Comparison of ENCODE assay signal across 21 cellular contexts in the genomic region with DNA sequence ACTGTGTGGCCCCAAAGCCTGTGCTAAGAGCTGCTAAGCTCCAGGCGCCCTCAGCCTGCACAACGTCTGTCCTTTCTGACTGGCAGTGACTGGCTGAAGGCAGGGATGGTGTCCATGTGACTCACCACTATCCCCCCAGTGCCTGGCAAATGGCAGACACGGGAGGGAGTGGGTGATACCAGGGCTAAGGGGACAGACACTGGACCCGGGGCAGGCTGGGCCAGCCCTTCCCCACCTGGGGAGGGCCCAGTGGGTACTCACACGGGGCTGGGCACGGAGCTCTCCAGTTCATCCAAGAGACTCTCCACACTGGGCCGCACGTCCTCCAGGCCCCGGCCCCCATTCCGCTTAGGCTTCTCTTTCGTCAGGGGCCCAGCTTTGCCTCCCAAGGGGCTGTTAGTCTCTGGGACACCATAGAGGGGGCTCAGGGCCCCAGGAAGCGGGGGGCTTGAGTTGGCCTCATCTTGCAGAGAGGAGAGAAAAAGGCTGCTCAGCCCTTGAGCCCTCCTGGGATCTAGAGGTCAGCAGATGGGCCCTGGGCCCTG. TPM values are rescaled to one million over a fixed set of nuclear protein-coding genes. Genes with fewer than 3 reads are reported as not detected.
DNase-seq lines count a peak whose midpoint lies in the region; ATAC-seq, FAIRE-seq and TF ChIP-seq lines count a peak whose summit lies in the region.
"Had no signal": no experiment of that assay in that cellular context is flagged by ENCODE, and none has a peak within 500 bp of the region (broad histone marks: within the 10 kb centered on the region; RNA-seq: fewer than 3 reads in every experiment).

No MANE protein-coding gene starts in this region.

- TF ChIP-seq POLR2A in HepG2 (IDR thresholded peaks at IDR 0.05; ENCODE audit: insufficient read depth in 1 of 2, low read depth in 2 of 2, low read length in 2 of 2) = no peak
- TF ChIP-seq POLR2A in right lobe of liver (IDR thresholded peaks at IDR 0.05) = no peak
- no peak for TF ChIP-seq POLR2A in K562 (conservative IDR thresholded peaks at IDR 0.05)
- TF ChIP-seq POLR2A in body of pancreas (IDR thresholded peaks at IDR 0.05) = no peak

- no peak overlapping the region for H3K4me2 ChIP-seq in HepG2 (ENCODE audit: low read depth, low read length)
- no peak overlapping the region for H3K4me2 ChIP-seq in K562 (ENCODE audit: insufficient read depth, low read length)

- WGBS in HepG2 (ENCODE audit: low lambda C conversion rate) = 98% methylated on average over 8 of the region's 12 CpGs
- WGBS in right lobe of liver (ENCODE audit: insufficient coverage, low coverage, low lambda C conversion rate, missing lambda C conversion rate) = no CpG with 5 or more reads among the region's 12 CpGs
- WGBS in K562 (ENCODE audit: insufficient coverage, low coverage, missing lambda C conversion rate) = 72% methylated on average over 5 of the region's 12 CpGs
- 86% methylated on average over 12 of the region's 12 CpGs; no CpG with 5 or more reads in 1 of the 2 donors for WGBS in body of pancreas, 2 donors

- no peak overlapping the region for H3K4me3 Mint-ChIP-seq in natural killer cell
- no peak overlapping the region for H3K4me3 Mint-ChIP-seq in activated T-cell treated with anti-CD3 and anti-CD28 coated beads, Interleukin-2, amount 50 U/mL, for 24 hours
- H3K4me3 Mint-ChIP-seq: CD4-positive, alpha-beta T cell had no signal

- H3K4me1 Mint-ChIP-seq in natural killer cell = peaks cover 45 to 62% of the 10 kb centered on the region in 2 donors
- peaks cover 22% of the 10 kb centered on the region for H3K4me1 Mint-ChIP-seq in activated T-cell treated with anti-CD3 and anti-CD28 coated beads, Interleukin-2, amount 50 U/mL, for 24 hours (ENCODE audit: low read depth)

- H3K79me2 ChIP-seq in HepG2 (ENCODE audit: insufficient read depth, low read length) (peaks cover 2% of the 10 kb centered on the region), K562 (ENCODE audit: control insufficient read depth, insufficient read depth, low read length) (peaks cover 8% of the 10 kb centered on the region; the same call in 1 of the 3 replicates)

- no peak for DNase-seq in HepG2 (ENCODE audit: low spot score)
- DNase-seq in right lobe of liver = no peak
- no peak for DNase-seq in K562 (ENCODE audit: extremely low read depth in 1 of 4, low spot score in 3 of 4)
- no peak for DNase-seq in natural killer cell
- DNase-seq in body of pancreas = no peak
- no peak for DNase-seq in activated T-cell treated with anti-CD3 and anti-CD28 coated beads, Interleukin-2, amount 50 U/mL, for 24 hours
- DNase-seq: Caco-2; CD4-positive, alpha-beta T cell; DMS153; GDM1; KG1; NCI-H187; NCI-H2227 treated with DMSO at 0.1 percent for 48 hours; NCI-H510A treated with DMSO at 0.1 percent for 48 hours; NCI-H82; OCI-M1; RPMI8226 had no signal

- H3K27ac ChIP-seq in HepG2 (ENCODE audit: extremely low read length, insufficient read depth, low read length) (no peak overlapping the region), right lobe of liver (no peak overlapping the region), K562 (ENCODE audit: extremely low read depth, low read depth, low read length) (no peak overlapping the region), body of pancreas (no peak overlapping the region)

- ATAC-seq in HepG2 = no peak
- no peak for ATAC-seq in right lobe of liver
- no peak for ATAC-seq in K562
- no peak for ATAC-seq in natural killer cell
- ATAC-seq in HG02642 (IDR thresholded peaks at IDR 0.05; ENCODE audit: poor library complexity, unreplicated experiment) = no peak
- no peak for ATAC-seq in GM21526 (IDR thresholded peaks at IDR 0.05; ENCODE audit: low FRiP score, unreplicated experiment)
- no peak for ATAC-seq in body of pancreas

- H3K9me3 ChIP-seq in HepG2 (ENCODE audit: low read length) (no peaks in the 10 kb centered on the region), right lobe of liver (no peaks in the 10 kb centered on the region), K562 (replicated peaks; ENCODE audit: control insufficient read depth, insufficient read depth, low read depth, low read length) (no peaks in the 10 kb centered on the region), body of pancreas (no peaks in the 10 kb centered on the region)
- H3K9me3 ChIP-seq: Caco-2 had no signal

- no peak for TF ChIP-seq CTCF in HepG2 (CRISPR knock-in tag; IDR thresholded peaks at IDR 0.05)
- no peak for TF ChIP-seq CTCF in right lobe of liver (IDR thresholded peaks at IDR 0.05)
- no peak for TF ChIP-seq CTCF in K562 (IDR thresholded peaks at IDR 0.05 in 2 of 3, conservative IDR thresholded peaks at IDR 0.05 in 1 of 3; ENCODE audit: insufficient read depth in 2 of 3, low read depth in 1 of 3, low read length in 3 of 3)
- no peak for TF ChIP-seq CTCF in natural killer cell (IDR thresholded peaks at IDR 0.05)
- no peak for TF ChIP-seq CTCF in body of pancreas (IDR thresholded peaks at IDR 0.05)

- H4K20me1 ChIP-seq in HepG2 (ENCODE audit: insufficient read depth, low read length) = no peaks in the 10 kb centered on the region
- no peaks in the 10 kb centered on the region; the same call in 1 of the 2 replicates for H4K20me1 ChIP-seq in K562 (replicated peaks; ENCODE audit: control insufficient read depth, insufficient read depth, low read length)

- peak overlapping the region; percentile 79 to 82 for H3K27ac Mint-ChIP-seq in natural killer cell
- no peak overlapping the region for H3K27ac Mint-ChIP-seq in activated T-cell treated with anti-CD3 and anti-CD28 coated beads, Interleukin-2, amount 50 U/mL, for 24 hours
- H3K27ac Mint-ChIP-seq: CD4-positive, alpha-beta T cell had no signal

- no peak overlapping the region for H3K9ac ChIP-seq in HepG2 (ENCODE audit: insufficient read depth, low read depth, low read length)
- peak overlapping the region in 1 of 2 experiments; percentile 9; a peak in 1 of 4 replicates for H3K9ac ChIP-seq in K562 (ENCODE audit: insufficient read depth in 1 of 2, low read depth in 2 of 2, low read length in 2 of 2)

- intact Hi-C loops in HepG2 (cut with micrococcal nuclease; ENCODE audit: unreplicated experiment) (no loop called here), right lobe of liver (cut with DNase I) (no loop called here), K562 (cut with micrococcal nuclease) (no loop called here), natural killer cell (cut with micrococcal nuclease) (no loop called here), body of pancreas (cut with DNase I) (no loop called here)

- H3K9me3 Mint-ChIP-seq in natural killer cell = no peaks in the 10 kb centered on the region
- no peaks in the 10 kb centered on the region for H3K9me3 Mint-ChIP-seq in activated T-cell treated with anti-CD3 and anti-CD28 coated beads, Interleukin-2, amount 50 U/mL, for 24 hours
- H3K9me3 Mint-ChIP-seq: CD4-positive, alpha-beta T cell had no signal

- in situ Hi-C loops in HepG2 (cut with HindIII; ENCODE audit: extremely low pct_ligation_motif_present, low pct_unique_long_range_greater_than_20kb) (no loop called here), K562 (cut with MboI) (no loop called here)

- H2AFZ ChIP-seq in HepG2 (ENCODE audit: low read length) (no peak overlapping the region), K562 (ENCODE audit: low read depth, low read length) (no peak overlapping the region)

- H3K36me3 ChIP-seq in HepG2 (replicated peaks in 1 of 2; ENCODE audit: control insufficient read depth in 1 of 2, insufficient read depth in 2 of 2, low read length in 2 of 2) = peaks cover 15 to 29% of the 10 kb centered on the region in 2 experiments
- peaks cover 5 to 31% (median 15%) of the 10 kb centered on the region in 4 donors for H3K36me3 ChIP-seq in right lobe of liver
- H3K36me3 ChIP-seq in K562 (ENCODE audit: control insufficient read depth, insufficient read depth, low read length) = peaks cover 70% of the 10 kb centered on the region; the same call in 2 of the 3 replicates
- H3K36me3 ChIP-seq in body of pancreas (replicated peaks in 1 of 2; ENCODE audit: insufficient read depth in 1 of 2, low read depth in 2 of 2) = peaks cover 0 to 14% of the 10 kb centered on the region in 2 donors

- no peak for TF ChIP-seq RAD21 in HepG2 (CRISPR knock-in tag; IDR thresholded peaks at IDR 0.05)
- no peak for TF ChIP-seq RAD21 in K562 (CRISPR knock-in tag; conservative IDR thresholded peaks at IDR 0.05 in 1 of 2, IDR thresholded peaks at IDR 0.05 in 1 of 2)

- H3K4me1 ChIP-seq in HepG2 (ENCODE audit: insufficient read depth, low read length) (peaks cover 72% of the 10 kb centered on the region), right lobe of liver (peaks cover 0 to 20% (median 6%) of the 10 kb centered on the region in 4 donors), K562 (replicated peaks in 1 of 2; ENCODE audit: control insufficient read depth in 2 of 2, insufficient read depth in 2 of 2, low read length in 2 of 2) (peaks cover 19 to 39% of the 10 kb centered on the region in 2 experiments), body of pancreas (peaks cover 25% of the 10 kb centered on the region)

- no peaks in the 10 kb centered on the region for H3K27me3 Mint-ChIP-seq in natural killer cell (ENCODE audit: low read depth in 2 of 2)
- H3K27me3 Mint-ChIP-seq in activated T-cell treated with anti-CD3 and anti-CD28 coated beads, Interleukin-2, amount 50 U/mL, for 24 hours = no peaks in the 10 kb centered on the region
- H3K27me3 Mint-ChIP-seq: CD4-positive, alpha-beta T cell had no signal

- POLR2A ChIA-PET in HepG2 (lab: Yijun Ruan, JAX) (interaction anchor here (0.7 to 8.2 kb wide), 2 partner anchors 23 to 69 kb away, joined by 4 to 115 read pairs; partner anchors contain the start of genes RNU4-2 and RPLP0), K562 (lab: Yijun Ruan, JAX) (interaction anchor here (0.5 to 17.7 kb wide), 4 partner anchors 9 to 69 kb away, joined by 3 to 420 read pairs (median 170); partner anchors contain the start of genes GCN1, RNU4-1, RNU4-2 and RPLP0)

- FAIRE-seq in HepG2 (lab: Jason Lieb, UNC) (no peak), K562 (lab: Jason Lieb, UNC) (no peak)
- FAIRE-seq: A204.1, H1 had no signal

- CTCF ChIA-PET in HepG2 (lab: Yijun Ruan, JAX; ENCODE audit: low intra/inter-chr PET ratio, low total read pairs) (no interaction called here), K562 (lab: Yijun Ruan, JAX; ENCODE audit: low intra/inter-chr PET ratio) (no interaction called here)

- H3K27me3 ChIP-seq in HepG2 (ENCODE audit: control insufficient read depth in 1 of 2, insufficient read depth in 2 of 2, low read length in 2 of 2) = no peaks in the 10 kb centered on the region
- H3K27me3 ChIP-seq in right lobe of liver = no peaks in the 10 kb centered on the region
- H3K27me3 ChIP-seq in K562 (ENCODE audit: control insufficient read depth in 2 of 2, insufficient read depth in 2 of 2, low read length in 2 of 2) = no peaks in the 10 kb centered on the region
- H3K27me3 ChIP-seq in body of pancreas = no peaks in the 10 kb centered on the region

- no peaks in the 10 kb centered on the region for H3K36me3 Mint-ChIP-seq in natural killer cell
- peaks cover 68% of the 10 kb centered on the region for H3K36me3 Mint-ChIP-seq in activated T-cell treated with anti-CD3 and anti-CD28 coated beads, Interleukin-2, amount 50 U/mL, for 24 hours (ENCODE audit: low read depth)

- peaks cover 2% of the 10 kb centered on the region for H3K9me1 ChIP-seq in K562 (ENCODE audit: control insufficient read depth, insufficient read depth, low read length)

- H3K4me3 ChIP-seq in HepG2 (replicated peaks in 1 of 3; ENCODE audit: insufficient read depth in 1 of 3, low read depth in 2 of 3, low read length in 3 of 3) (no peak overlapping the region), right lobe of liver (no peak overlapping the region), K562 (no peak overlapping the region), body of pancreas (no peak overlapping the region)

- TF ChIP-seq EP300 in HepG2 (IDR thresholded peaks at IDR 0.05; ENCODE audit: low read depth in 2 of 2, low read length in 2 of 2) (no peak), HepG2 (CRISPR knock-in tag; IDR thresholded peaks at IDR 0.05; ENCODE audit: borderline replicate concordance) (no peak), K562 (IDR thresholded peaks at IDR 0.05; ENCODE audit: low read length) (no peak)

- BruUV-seq in HepG2 (replicated peaks; lab: Mats Ljungman, UMichigan) (no TSS peak), K562 (replicated peaks; lab: Mats Ljungman, UMichigan) (no TSS peak)

RNA-seq across cellular contexts. Expression of gene RPLP0, which starts 21.4 kb away (rescaled TPM):
- total RNA-seq in HepG2 (2016; rRNA removed; fragmentation: Illumina TruSeq; extraction: Trizol) (2,915 and 3,025 TPM in 2 replicates), right lobe of liver (1,000 to 10,000 TPM in 2 of 6 experiments, 100 to 1,000 TPM in 4; 549 to 1,070 (median 665) TPM), K562 (2014; rRNA removed) (4,900 and 6,436 TPM in 2 replicates), K562 (2014; rRNA removed; fragmentation: Illumina TruSeq; extraction: Trizol) (3,191 and 3,833 TPM in 2 replicates), K562 (2015; rRNA removed; fragmentation: Illumina TruSeq; extraction: Trizol) (3,802 and 3,820 TPM in 2 replicates), K562 (2021) (3,845 and 4,075 TPM in 2 replicates), natural killer cell (100 to 1,000 TPM; 587 to 791 (median 689) TPM), body of pancreas (1,000 to 10,000 TPM; 1,243 to 1,902 TPM)
- 12,942 and 14,844 TPM in 2 replicates for total RNA-seq in HepG2 (2016; cell fraction: cytosol; rRNA removed; fragmentation: Illumina TruSeq; extraction: Trizol; ENCODE audit: low read depth)
- 2,993 and 3,024 TPM in 2 replicates for total RNA-seq in HepG2 (2016; cell fraction: insoluble cytoplasmic fraction; rRNA removed; fragmentation: Illumina TruSeq; extraction: Trizol)
- 11,359 and 11,757 TPM in 2 replicates for total RNA-seq in HepG2 (2016; cell fraction: membrane; rRNA removed; fragmentation: Illumina TruSeq; extraction: Trizol)
- total RNA-seq in HepG2 (2016; cell fraction: nucleus; rRNA removed; fragmentation: Illumina TruSeq; extraction: Trizol) = 1,126 and 1,259 TPM in 2 replicates
- polyA plus RNA-seq in HepG2 (2011; rRNA removed) (5,570 and 6,229 TPM in 2 replicates), K562 (2011; rRNA removed) (7,931 and 10,886 TPM in 2 replicates), K562 (2014; fragmentation: Illumina TruSeq; extraction: Trizol) (5,372 and 5,510 TPM in 2 replicates), K562 (2014; fragmentation: Nextera tagmentation; extraction: Ambion mirVana) (1,000 to 10,000 TPM; 6,875 to 7,674 TPM), K562 (2014; rRNA removed) (6,483 and 6,682 TPM in 2 replicates)
- polyA plus RNA-seq in HepG2 (2011; cell fraction: cytosol; rRNA removed) = 8,040 and 9,457 TPM in 2 replicates
- 2,511 and 2,559 TPM in 2 replicates for polyA plus RNA-seq in HepG2 (2011; cell fraction: nucleus; rRNA removed)
- polyA plus RNA-seq in HepG2 (2012) = 2,582 and 3,579 TPM in 2 replicates
- 15,203 and 16,637 TPM in 2 replicates for polyA plus RNA-seq in HepG2 (2016; cell fraction: cytosol; fragmentation: Illumina TruSeq; extraction: Trizol; ENCODE audit: low read depth)
- 2,845 and 2,926 TPM in 2 replicates for polyA plus RNA-seq in HepG2 (2016; cell fraction: insoluble cytoplasmic fraction; fragmentation: Illumina TruSeq; extraction: Trizol; ENCODE audit: low read depth)
- 10,153 and 10,714 TPM in 2 replicates for polyA plus RNA-seq in HepG2 (2016; cell fraction: membrane; fragmentation: Illumina TruSeq; extraction: Trizol; ENCODE audit: low read depth)
- 1,939 and 1,982 TPM in 2 replicates for polyA plus RNA-seq in HepG2 (2016; cell fraction: nucleus; fragmentation: Illumina TruSeq; extraction: Trizol; ENCODE audit: insufficient read depth, low read depth)
- 4,147 and 6,586 TPM in 2 replicates for polyA minus RNA-seq in HepG2 (2011; rRNA and poly(A)+ RNA removed; ENCODE audit: low replicate concordance)
- 1,238 and 1,297 TPM in 2 replicates for polyA minus RNA-seq in HepG2 (2011; cell fraction: cytosol; rRNA and poly(A)+ RNA removed)
- 657 and 805 TPM in 2 replicates for polyA minus RNA-seq in HepG2 (2011; cell fraction: nucleus; rRNA and poly(A)+ RNA removed)
- total RNA-seq in K562 (2011; cell fraction: chromatin; rRNA removed; ENCODE audit: low replicate concordance) = 1,112 and 2,318 TPM in 2 replicates
- 2,659 and 3,037 TPM in 2 replicates for total RNA-seq in K562 (2011; cell fraction: nucleolus; rRNA removed)
- total RNA-seq in K562 (2011; cell fraction: nucleoplasm; rRNA removed) = 2,953 and 5,147 TPM in 2 replicates
- 11,423 and 15,718 TPM in 2 replicates for polyA plus RNA-seq in K562 (2011; cell fraction: cytosol; rRNA removed)
- 3,653 and 4,979 TPM in 2 replicates for polyA plus RNA-seq in K562 (2011; cell fraction: nucleus; rRNA removed)
- 4,990 and 8,357 TPM in 2 replicates for polyA plus RNA-seq in K562 (2012)
- 5,001 and 5,431 TPM in 2 replicates for polyA minus RNA-seq in K562 (2011; rRNA and poly(A)+ RNA removed)
- 2,569 and 3,110 TPM in 2 replicates for polyA minus RNA-seq in K562 (2011; cell fraction: cytosol; rRNA and poly(A)+ RNA removed)
- polyA minus RNA-seq in K562 (2011; cell fraction: nucleus; rRNA and poly(A)+ RNA removed) = 738 and 1,257 TPM in 2 replicates

RNA-seq across cellular contexts. Expression of gene GCN1, which starts 27.8 kb away (rescaled TPM):
- total RNA-seq in HepG2 (2016; rRNA removed; fragmentation: Illumina TruSeq; extraction: Trizol) = 66.7 and 83.0 TPM in 2 replicates
- 59.7 and 67.2 TPM in 2 replicates for total RNA-seq in HepG2 (2016; cell fraction: cytosol; rRNA removed; fragmentation: Illumina TruSeq; extraction: Trizol; ENCODE audit: low read depth)
- total RNA-seq in HepG2 (2016; cell fraction: insoluble cytoplasmic fraction; rRNA removed; fragmentation: Illumina TruSeq; extraction: Trizol) = 56.9 and 87.0 TPM in 2 replicates
- 19.6 and 22.1 TPM in 2 replicates for total RNA-seq in HepG2 (2016; cell fraction: membrane; rRNA removed; fragmentation: Illumina TruSeq; extraction: Trizol)
- total RNA-seq in HepG2 (2016; cell fraction: nucleus; rRNA removed; fragmentation: Illumina TruSeq; extraction: Trizol) = 125 and 128 TPM in 2 replicates
- polyA plus RNA-seq in HepG2 (2011; rRNA removed) = 55.3 and 58.2 TPM in 2 replicates
- polyA plus RNA-seq in HepG2 (2011; cell fraction: cytosol; rRNA removed) = 20.5 and 25.6 TPM in 2 replicates
- polyA plus RNA-seq in HepG2 (2011; cell fraction: nucleus; rRNA removed) = 394 and 725 TPM in 2 replicates
- 47.0 and 60.6 TPM in 2 replicates for polyA plus RNA-seq in HepG2 (2012)
- polyA plus RNA-seq in HepG2 (2016; cell fraction: cytosol; fragmentation: Illumina TruSeq; extraction: Trizol; ENCODE audit: low read depth) = 1.8 and 2.1 TPM in 2 replicates
- 33.5 and 45.5 TPM in 2 replicates for polyA plus RNA-seq in HepG2 (2016; cell fraction: insoluble cytoplasmic fraction; fragmentation: Illumina TruSeq; extraction: Trizol; ENCODE audit: low read depth)
- polyA plus RNA-seq in HepG2 (2016; cell fraction: membrane; fragmentation: Illumina TruSeq; extraction: Trizol; ENCODE audit: low read depth) = 4.1 and 5.4 TPM in 2 replicates
- 177 and 198 TPM in 2 replicates for polyA plus RNA-seq in HepG2 (2016; cell fraction: nucleus; fragmentation: Illumina TruSeq; extraction: Trizol; ENCODE audit: insufficient read depth, low read depth)
- 204 and 255 TPM in 2 replicates for polyA minus RNA-seq in HepG2 (2011; rRNA and poly(A)+ RNA removed; ENCODE audit: low replicate concordance)
- 59.8 and 61.6 TPM in 2 replicates for polyA minus RNA-seq in HepG2 (2011; cell fraction: cytosol; rRNA and poly(A)+ RNA removed)
- polyA minus RNA-seq in HepG2 (2011; cell fraction: nucleus; rRNA and poly(A)+ RNA removed) = 229 and 237 TPM in 2 replicates
- 10 to 100 TPM; 29.9 to 62.8 (median 39.4) TPM for total RNA-seq in right lobe of liver
- 689 and 1,391 TPM in 2 replicates for total RNA-seq in K562 (2011; cell fraction: chromatin; rRNA removed; ENCODE audit: low replicate concordance)
- total RNA-seq in K562 (2011; cell fraction: nucleolus; rRNA removed) = 533 and 578 TPM in 2 replicates
- total RNA-seq in K562 (2011; cell fraction: nucleoplasm; rRNA removed) = 336 and 477 TPM in 2 replicates
- total RNA-seq in K562 (2014; rRNA removed) = 96.4 and 124 TPM in 2 replicates
- total RNA-seq in K562 (2014; rRNA removed; fragmentation: Illumina TruSeq; extraction: Trizol) = 48.2 and 49.7 TPM in 2 replicates
- total RNA-seq in K562 (2015; rRNA removed; fragmentation: Illumina TruSeq; extraction: Trizol) = 51.5 and 54.4 TPM in 2 replicates
- total RNA-seq in K562 (2021) = 172 and 190 TPM in 2 replicates
- 51.7 and 78.4 TPM in 2 replicates for polyA plus RNA-seq in K562 (2011; rRNA removed)
- 52.9 and 58.6 TPM in 2 replicates for polyA plus RNA-seq in K562 (2011; cell fraction: cytosol; rRNA removed)
- polyA plus RNA-seq in K562 (2011; cell fraction: nucleus; rRNA removed) = 319 and 415 TPM in 2 replicates
- 82.4 and 85.4 TPM in 2 replicates for polyA plus RNA-seq in K562 (2012)
- polyA plus RNA-seq in K562 (2014; fragmentation: Illumina TruSeq; extraction: Trizol) = 81.4 and 108 TPM in 2 replicates
- 10 to 100 TPM; 11.9 to 18.2 TPM for polyA plus RNA-seq in K562 (2014; fragmentation: Nextera tagmentation; extraction: Ambion mirVana)
- polyA plus RNA-seq in K562 (2014; rRNA removed) = 78.4 and 94.0 TPM in 2 replicates
- 168 and 179 TPM in 2 replicates for polyA minus RNA-seq in K562 (2011; rRNA and poly(A)+ RNA removed)
- 131 and 132 TPM in 2 replicates for polyA minus RNA-seq in K562 (2011; cell fraction: cytosol; rRNA and poly(A)+ RNA removed)
- 176 and 241 TPM in 2 replicates for polyA minus RNA-seq in K562 (2011; cell fraction: nucleus; rRNA and poly(A)+ RNA removed)
- total RNA-seq in natural killer cell = 100 to 1,000 TPM; 119 to 141 (median 120) TPM
- 10 to 100 TPM; 39.7 to 83.1 TPM for total RNA-seq in body of pancreas

RNA-seq across cellular contexts. Expression of gene PXN, which starts 43.2 kb away (rescaled TPM):
- total RNA-seq in HepG2 (2016; rRNA removed; fragmentation: Illumina TruSeq; extraction: Trizol) = 13.6 and 14.2 TPM in 2 replicates
- total RNA-seq in HepG2 (2016; cell fraction: cytosol; rRNA removed; fragmentation: Illumina TruSeq; extraction: Trizol; ENCODE audit: low read depth) = 2.8 and 2.9 TPM in 2 replicates
- 10.2 and 11.3 TPM in 2 replicates for total RNA-seq in HepG2 (2016; cell fraction: insoluble cytoplasmic fraction; rRNA removed; fragmentation: Illumina TruSeq; extraction: Trizol)
- 10.5 and 13.4 TPM in 2 replicates for total RNA-seq in HepG2 (2016; cell fraction: membrane; rRNA removed; fragmentation: Illumina TruSeq; extraction: Trizol)
- 10.6 and 14.0 TPM in 2 replicates for total RNA-seq in HepG2 (2016; cell fraction: nucleus; rRNA removed; fragmentation: Illumina TruSeq; extraction: Trizol)
- 13.9 and 14.2 TPM in 2 replicates for polyA plus RNA-seq in HepG2 (2011; rRNA removed)
- polyA plus RNA-seq in HepG2 (2011; cell fraction: cytosol; rRNA removed) = 5.8 and 6.3 TPM in 2 replicates
- 34.5 and 43.7 TPM in 2 replicates for polyA plus RNA-seq in HepG2 (2011; cell fraction: nucleus; rRNA removed)
- 18.0 and 21.4 TPM in 2 replicates for polyA plus RNA-seq in HepG2 (2012)
- polyA plus RNA-seq in HepG2 (2016; cell fraction: cytosol; fragmentation: Illumina TruSeq; extraction: Trizol; ENCODE audit: low read depth) = 3.3 and 3.4 TPM in 2 replicates
- polyA plus RNA-seq in HepG2 (2016; cell fraction: insoluble cytoplasmic fraction; fragmentation: Illumina TruSeq; extraction: Trizol; ENCODE audit: low read depth) = 20.0 and 28.0 TPM in 2 replicates
- polyA plus RNA-seq in HepG2 (2016; cell fraction: membrane; fragmentation: Illumina TruSeq; extraction: Trizol; ENCODE audit: low read depth) = 14.1 and 14.2 TPM in 2 replicates
- 43.9 and 49.3 TPM in 2 replicates for polyA plus RNA-seq in HepG2 (2016; cell fraction: nucleus; fragmentation: Illumina TruSeq; extraction: Trizol; ENCODE audit: insufficient read depth, low read depth)
- polyA minus RNA-seq in HepG2 (2011; rRNA and poly(A)+ RNA removed; ENCODE audit: low replicate concordance) = 26.4 and 40.4 TPM in 2 replicates
- 6.4 and 8.2 TPM in 2 replicates for polyA minus RNA-seq in HepG2 (2011; cell fraction: cytosol; rRNA and poly(A)+ RNA removed)
- 10.3 and 10.7 TPM in 2 replicates for polyA minus RNA-seq in HepG2 (2011; cell fraction: nucleus; rRNA and poly(A)+ RNA removed)
- total RNA-seq in right lobe of liver = 10 to 100 TPM; 15.1 to 32.6 (median 24.1) TPM
- 70.6 and 142 TPM in 2 replicates for total RNA-seq in K562 (2011; cell fraction: chromatin; rRNA removed; ENCODE audit: low replicate concordance)
- 45.5 and 48.2 TPM in 2 replicates for total RNA-seq in K562 (2011; cell fraction: nucleolus; rRNA removed)
- 51.8 and 52.7 TPM in 2 replicates for total RNA-seq in K562 (2011; cell fraction: nucleoplasm; rRNA removed)
- total RNA-seq in K562 (2014; rRNA removed) = 18.6 and 22.7 TPM in 2 replicates
- 13.1 and 16.4 TPM in 2 replicates for total RNA-seq in K562 (2014; rRNA removed; fragmentation: Illumina TruSeq; extraction: Trizol)
- 13.5 and 14.2 TPM in 2 replicates for total RNA-seq in K562 (2015; rRNA removed; fragmentation: Illumina TruSeq; extraction: Trizol)
- total RNA-seq in K562 (2021) = 66.6 and 74.1 TPM in 2 replicates
- polyA plus RNA-seq in K562 (2011; rRNA removed) = 28.6 and 44.1 TPM in 2 replicates
- polyA plus RNA-seq in K562 (2011; cell fraction: cytosol; rRNA removed) = 31.5 and 36.7 TPM in 2 replicates
- polyA plus RNA-seq in K562 (2011; cell fraction: nucleus; rRNA removed) = 43.4 and 76.1 TPM in 2 replicates
- 59.0 and 70.2 TPM in 2 replicates for polyA plus RNA-seq in K562 (2012)
- 64.7 and 71.8 TPM in 2 replicates for polyA plus RNA-seq in K562 (2014; fragmentation: Illumina TruSeq; extraction: Trizol)
- polyA plus RNA-seq in K562 (2014; fragmentation: Nextera tagmentation; extraction: Ambion mirVana) = 1 to 10 TPM; 4.0 to 4.8 TPM
- 40.7 and 42.2 TPM in 2 replicates for polyA plus RNA-seq in K562 (2014; rRNA removed)
- 19.9 and 22.3 TPM in 2 replicates for polyA minus RNA-seq in K562 (2011; rRNA and poly(A)+ RNA removed)
- 16.7 and 38.8 TPM in 2 replicates for polyA minus RNA-seq in K562 (2011; cell fraction: cytosol; rRNA and poly(A)+ RNA removed)
- polyA minus RNA-seq in K562 (2011; cell fraction: nucleus; rRNA and poly(A)+ RNA removed) = 12.4 and 19.8 TPM in 2 replicates
- 100 to 1,000 TPM; 436 to 504 (median 478) TPM for total RNA-seq in natural killer cell
- total RNA-seq in body of pancreas = 10 to 100 TPM; 29.3 to 35.9 TPM

Comparison
In these comparisons a context has a peak if more than half of its experiments do, and no peak if none do; other contexts are left out.
1. Of the 241 proteins assayed by ChIP-seq in both HepG2 and K562: peak only in HepG2: none; only in K562: POLR2G; in both: none; in neither: 240.